In genomic region chr5:140114341-140115185, GRCh38 we compare ENCODE assay signal across 8 cellular contexts. TPM values are rescaled to one million over a fixed set of nuclear protein-coding genes. Genes with fewer than 3 reads are reported as not detected.
DNase-seq lines count a peak whose midpoint lies in the region; ATAC-seq, FAIRE-seq and TF ChIP-seq lines count a peak whose summit lies in the region.

No MANE protein-coding gene starts in this region.

- H3K27me3 Mint-ChIP-seq in astrocyte (ENCODE audit: low read depth, unreplicated experiment): peaks cover 25% of the 10 kb centered on the region

- no peak for TF ChIP-seq CTCF in astrocyte (IDR thresholded peaks at IDR 0.05; ENCODE audit: insufficient read depth, low read depth, low read length)
- TF ChIP-seq CTCF in hepatocyte (IDR thresholded peaks at IDR 0.05; ENCODE audit: poor library complexity): no peak

- H3K9me3 Mint-ChIP-seq in astrocyte (ENCODE audit: unreplicated experiment): no peaks in the 10 kb centered on the region

- no peaks in the 10 kb centered on the region for H3K9me2 ChIP-seq in hepatocyte (replicated peaks; ENCODE audit: insufficient read depth)

- H2AFZ ChIP-seq in astrocyte (ENCODE audit: low read depth, low read length) (peak overlapping the region; percentile 76), hepatocyte (peak overlapping the region; percentile 77)

- H3K36me3 ChIP-seq in astrocyte (ENCODE audit: insufficient read depth, low read length): no peaks in the 10 kb centered on the region
- no peaks in the 10 kb centered on the region for H3K36me3 ChIP-seq in hepatocyte (replicated peaks; ENCODE audit: insufficient read depth, low read depth)

- no peaks in the 10 kb centered on the region for H3K36me3 Mint-ChIP-seq in astrocyte (ENCODE audit: low read depth, unreplicated experiment)

- ATAC-seq in GM19468 (IDR thresholded peaks at IDR 0.05; ENCODE audit: extremely low read depth, unreplicated experiment): peak; percentile 4

- H3K4me2 ChIP-seq in astrocyte (ENCODE audit: low read length): peak overlapping the region; percentile 91
- H3K4me2 ChIP-seq in hepatocyte: peak overlapping the region; percentile 98

- FAIRE-seq in astrocyte (lab: Jason Lieb, UNC) (no peak), HTR-8/SVneo (lab: Jason Lieb, UNC) (no peak)

- H3K4me3 ChIP-seq in astrocyte (ENCODE audit: insufficient read depth, low read depth, low read length): peak overlapping the region; percentile 64
- H3K4me3 ChIP-seq in hepatocyte: peak overlapping the region; percentile 81

- peak overlapping the region; percentile 83 for H3K9ac ChIP-seq in astrocyte (ENCODE audit: low read length)

- H4K20me1 ChIP-seq in astrocyte (ENCODE audit: insufficient read depth, low read length) (peaks cover 70% of the 10 kb centered on the region), hepatocyte (ENCODE audit: insufficient read depth, poor library complexity, severe bottlenecking) (peaks cover 57% of the 10 kb centered on the region)

- H3K4me1 ChIP-seq in astrocyte (ENCODE audit: insufficient read depth, low read length): peaks cover 20% of the 10 kb centered on the region
- H3K4me1 ChIP-seq in hepatocyte (ENCODE audit: insufficient read depth): peaks cover 31% of the 10 kb centered on the region

- peaks cover 21% of the 10 kb centered on the region for H3K4me1 Mint-ChIP-seq in astrocyte (ENCODE audit: low read depth, unreplicated experiment)

- H3K79me2 ChIP-seq in astrocyte (ENCODE audit: insufficient read depth, low read length): peaks cover 66% of the 10 kb centered on the region
- peaks cover 85% of the 10 kb centered on the region for H3K79me2 ChIP-seq in hepatocyte

- 2% methylated on average over 56 of the region's 65 CpGs for WGBS in hepatocyte (ENCODE audit: low lambda C conversion rate, missing lambda C conversion rate)

- H3K27ac ChIP-seq in astrocyte (ENCODE audit: low read depth, low read length): peak overlapping the region; percentile 67
- H3K27ac ChIP-seq in hepatocyte: peak overlapping the region; percentile 97

- H3K4me3 Mint-ChIP-seq in astrocyte (ENCODE audit: unreplicated experiment): peak overlapping the region; percentile 83

- DNase-seq in D341Med (ENCODE audit: low spot score) (peak; percentile 57), HPDE6-E6E7 (ENCODE audit: extremely low spot score) (peak; percentile 11), SW 1271 (lab: John Stamatoyannopoulos, UW) (peak; percentile 36 to 54), astrocyte (ENCODE audit: low read depth) (peak; percentile 49), hepatocyte (ENCODE audit: low spot score) (peak; percentile 72), retina (peak; percentile 89), HTR-8/SVneo (ENCODE audit: insufficient read length, low spot score) (no peak)

- H3K9me3 ChIP-seq in astrocyte (ENCODE audit: insufficient read depth, low read depth, low read length): no peaks in the 10 kb centered on the region
- H3K9me3 ChIP-seq in hepatocyte (ENCODE audit: low read depth): no peaks in the 10 kb centered on the region

- H3K27me3 ChIP-seq in astrocyte (ENCODE audit: insufficient read depth, low read length) (peaks cover 26% of the 10 kb centered on the region), hepatocyte (peaks cover 30% of the 10 kb centered on the region)

- peak overlapping the region; percentile 35 for H3K27ac Mint-ChIP-seq in astrocyte (ENCODE audit: unreplicated experiment)

RNA-seq across cellular contexts. Expression of gene PURA, which starts 0.7 kb away (rescaled TPM):
- 9.1 and 9.2 TPM in 2 replicates for total RNA-seq in astrocyte
- total RNA-seq in hepatocyte: 11.9 and 13.8 TPM in 2 replicates
- polyA plus RNA-seq in hepatocyte: 7.4 and 10.1 TPM in 2 replicates

RNA-seq across cellular contexts. Expression of gene IGIP, which starts 11.2 kb away (rescaled TPM):
- 2.4 and 2.6 TPM in 2 replicates for total RNA-seq in astrocyte
- total RNA-seq in hepatocyte: 4.4 and 7.2 TPM in 2 replicates
- polyA plus RNA-seq in hepatocyte: 0.50 and 0.89 TPM in 2 replicates
